In the genomic region with DNA sequence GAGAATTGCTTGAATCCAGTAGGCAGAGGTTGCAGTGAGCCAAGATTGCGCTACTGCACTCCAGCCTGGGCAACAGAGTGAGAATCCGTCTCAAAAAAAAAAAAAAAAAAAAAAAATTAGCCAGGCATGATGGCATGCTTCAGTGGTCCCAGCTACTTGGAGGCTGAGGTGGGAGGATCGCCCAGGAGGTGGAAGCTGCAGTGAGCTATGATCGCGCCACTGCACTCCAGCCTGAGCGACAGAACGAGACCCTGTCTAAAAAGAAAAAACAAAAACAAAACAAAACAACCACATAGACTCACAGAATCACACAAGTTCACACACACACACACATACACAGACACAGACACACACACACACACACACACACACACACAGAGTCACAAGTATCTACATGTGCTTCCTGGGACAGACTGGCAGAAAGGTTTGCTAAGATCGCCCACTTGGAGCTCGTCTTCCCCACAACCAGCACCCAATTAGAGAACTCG, we compare ENCODE assay signal across 8 cellular contexts. TPM values are rescaled to one million over a fixed set of nuclear protein-coding genes. Genes with fewer than 3 reads are reported as not detected.
A peak's percentile ranks its signal among the peaks of the same experiment; 100 is the strongest.
DNase-seq lines count a peak whose midpoint lies in the region; ATAC-seq and TF ChIP-seq lines count a peak whose summit lies in the region.
"Not testable (repeated sequence)": the region's sequence is repeated elsewhere in the genome, so short reads cannot be mapped to it uniquely, and the experiment has no call there.
"Had no signal": no experiment of that assay in that cellular context is flagged by ENCODE, and none has a peak within 500 bp of the region (broad histone marks: within the 10 kb centered on the region; RNA-seq: fewer than 3 reads in every experiment).

No MANE protein-coding gene starts in this region.

- ATAC-seq in activated CD4-positive, alpha-beta T cell treated with anti-CD3 and anti-CD28 coated beads for 36 hours, result not testable (repeated sequence)

- H3K9me3 Mint-ChIP-seq in activated CD4-positive, alpha-beta T cell treated with anti-CD3 and anti-CD28 coated beads for 36 hours (ENCODE audit: low read depth); brain; mesothelial cell of epicardium: not testable (repeated sequence)

- peak overlapping the region; percentile 90 for H3K27ac Mint-ChIP-seq in activated CD4-positive, alpha-beta T cell treated with anti-CD3 and anti-CD28 coated beads for 36 hours
- H3K27ac Mint-ChIP-seq in brain (peak overlapping the region; percentile 83 to 95 (median 91)), mesothelial cell of epicardium (peak overlapping the region; percentile 84)

- TF ChIP-seq CTCF in brain (conservative IDR thresholded peaks at IDR 0.05); fibroblast of pulmonary artery (IDR thresholded peaks at IDR 0.05; ENCODE audit: low read length, missing control alignments); mesothelial cell of epicardium (IDR thresholded peaks at IDR 0.05; ENCODE audit: unreplicated experiment): not testable (repeated sequence)

- H3K4me3 ChIP-seq in GM08714 (ENCODE audit: low read length), result peak overlapping the region; percentile 34; the same call in 1 of the 2 replicates
- peak overlapping the region; percentile 94 for H3K4me3 ChIP-seq in MG63
- peak overlapping the region; percentile 19 for H3K4me3 ChIP-seq in fibroblast of pulmonary artery (replicated peaks; ENCODE audit: low read depth, low read length)
- peak overlapping the region; percentile 25 for H3K4me3 ChIP-seq in skeletal muscle cell (ENCODE audit: low read depth, low read length)

- POLR2A ChIA-PET in activated CD4-positive, alpha-beta T cell treated with anti-CD3 and anti-CD28 coated beads for 36 hours (lab: Charles Lee), result interaction anchor here (0.6 to 1.8 kb wide), 9 partner anchors 9 to 99 kb away, joined by 3 to 9 read pairs (median 4); partner anchors contain the start of genes DNASE2, FARSA and JUNB

- not testable (repeated sequence) for DNase-seq in MG63; activated CD4-positive, alpha-beta T cell treated with anti-CD3 and anti-CD28 coated beads for 36 hours; fibroblast of pulmonary artery (ENCODE audit: low read depth); mesothelial cell of epicardium (ENCODE audit: low spot score in 2 of 2, unreplicated experiment in 2 of 2); skeletal muscle cell (ENCODE audit: low read depth)

- intact Hi-C loops in activated CD4-positive, alpha-beta T cell treated with anti-CD3 and anti-CD28 coated beads for 36 hours (cut with DNase I, micrococcal nuclease), result loop anchor here (1.0 to 2.0 kb wide), 3 partner anchors 55 to 228 kb away; partner anchors contain the start of genes NACC1 (in 1 of the 2) and RAD23A (in 1 of the 2)

- not testable (repeated sequence) for H3K27me3 Mint-ChIP-seq in activated CD4-positive, alpha-beta T cell treated with anti-CD3 and anti-CD28 coated beads for 36 hours
- H3K27me3 Mint-ChIP-seq in brain (peaks cover 39% of the 10 kb centered on the region), mesothelial cell of epicardium (ENCODE audit: low read depth) (peaks cover 22% of the 10 kb centered on the region)

- peaks cover 13% of the 10 kb centered on the region for H3K36me3 Mint-ChIP-seq in activated CD4-positive, alpha-beta T cell treated with anti-CD3 and anti-CD28 coated beads for 36 hours (ENCODE audit: low read depth)
- H3K36me3 Mint-ChIP-seq in brain, mesothelial cell of epicardium: not testable (repeated sequence)

- peak overlapping the region; percentile 100 for H3K4me3 Mint-ChIP-seq in activated CD4-positive, alpha-beta T cell treated with anti-CD3 and anti-CD28 coated beads for 36 hours
- H3K4me3 Mint-ChIP-seq in brain (peak overlapping the region; percentile 96 to 99 (median 99)), mesothelial cell of epicardium (peak overlapping the region; percentile 91)

- H3K4me1 Mint-ChIP-seq in activated CD4-positive, alpha-beta T cell treated with anti-CD3 and anti-CD28 coated beads for 36 hours, result peaks cover 18% of the 10 kb centered on the region
- H3K4me1 Mint-ChIP-seq in brain (peaks cover 25% of the 10 kb centered on the region), mesothelial cell of epicardium (peaks cover 22% of the 10 kb centered on the region)

- H3K36me3 ChIP-seq in MG63, result peaks cover 13% of the 10 kb centered on the region

- not testable (repeated sequence) for H3K9me3 ChIP-seq in MG63

- peaks cover 22% of the 10 kb centered on the region for H3K27me3 ChIP-seq in MG63

- CTCF ChIA-PET in activated CD4-positive, alpha-beta T cell treated with anti-CD3 and anti-CD28 coated beads for 36 hours (lab: Charles Lee), result interaction anchor here (0.5 to 2.2 kb wide), 16 partner anchors 9 to 1137 kb away, joined by 3 to 11 read pairs (median 4); partner anchors contain the start of gene DNASE2

RNA-seq across cellular contexts. Expression of gene GCDH, which starts 0.6 kb away (rescaled TPM):
- 44.1 and 86.8 TPM in 2 replicates for total RNA-seq in MG63 (2014; rRNA removed; shearing (Covaris generic); ENCODE audit: low replicate concordance)
- 10 to 100 TPM; 36.2 to 41.1 TPM for total RNA-seq in activated CD4-positive, alpha-beta T cell treated with anti-CD3 and anti-CD28 coated beads for 36 hours
- 54.4 TPM for polyA plus RNA-seq in brain (ENCODE audit: insufficient read depth, low read depth, low replicate concordance)
- 29.7 to 31.5 TPM (median 30.2 TPM) in 3 replicates for total RNA-seq in mesothelial cell of epicardium

RNA-seq across cellular contexts. Expression of gene KLF1, which starts 3.3 kb away (rescaled TPM):
- not detected in 2 replicates for total RNA-seq in MG63 (2014; rRNA removed; shearing (Covaris generic); ENCODE audit: low replicate concordance)
- total RNA-seq in activated CD4-positive, alpha-beta T cell treated with anti-CD3 and anti-CD28 coated beads for 36 hours, result under 1 TPM; 0.18 to 0.37 TPM
- polyA plus RNA-seq in brain (ENCODE audit: insufficient read depth, low read depth, low replicate concordance), result 1.3 TPM
- total RNA-seq in mesothelial cell of epicardium, result 0.13 TPM in 1 of 3 replicates, not detected in the others
- total RNA-seq: kidney epithelial cell had no signal

RNA-seq across cellular contexts. Expression of gene DNASE2, which starts 9.1 kb away (rescaled TPM):
- total RNA-seq in MG63 (2014; rRNA removed; shearing (Covaris generic); ENCODE audit: low replicate concordance), result 23.1 and 38.1 TPM in 2 replicates
- total RNA-seq in activated CD4-positive, alpha-beta T cell treated with anti-CD3 and anti-CD28 coated beads for 36 hours, result 10 to 100 TPM; 22.5 to 24.3 TPM
- 56.9 TPM for polyA plus RNA-seq in brain (ENCODE audit: insufficient read depth, low read depth, low replicate concordance)
- 20.4 to 23.6 TPM (median 23.5 TPM) in 3 replicates for total RNA-seq in mesothelial cell of epicardium

RNA-seq across cellular contexts. Expression of gene SYCE2, which starts 28.8 kb away (rescaled TPM):
- 1.7 and 2.4 TPM in 2 replicates for total RNA-seq in MG63 (2014; rRNA removed; shearing (Covaris generic); ENCODE audit: low replicate concordance)
- total RNA-seq in activated CD4-positive, alpha-beta T cell treated with anti-CD3 and anti-CD28 coated beads for 36 hours, result 1 to 10 TPM; 2.7 to 3.5 TPM
- polyA plus RNA-seq in brain (ENCODE audit: insufficient read depth, low read depth, low replicate concordance), result 7.6 TPM
- total RNA-seq in mesothelial cell of epicardium, result 0.86 to 0.98 TPM (median 0.97 TPM) in 3 replicates

RNA-seq across cellular contexts. Expression of gene FARSA, which starts 43.2 kb away (rescaled TPM):
- 184 and 410 TPM in 2 replicates for total RNA-seq in MG63 (2014; rRNA removed; shearing (Covaris generic); ENCODE audit: low replicate concordance)
- 100 to 1,000 TPM; 120 to 142 TPM for total RNA-seq in activated CD4-positive, alpha-beta T cell treated with anti-CD3 and anti-CD28 coated beads for 36 hours
- polyA plus RNA-seq in brain (ENCODE audit: insufficient read depth, low read depth, low replicate concordance), result 156 TPM
- total RNA-seq in mesothelial cell of epicardium, result 54.5 to 58.4 TPM (median 58.3 TPM) in 3 replicates

Comparison
In these comparisons a context has a peak if more than half of its experiments do, and no peak if none do; other contexts are left out.
1. H3K4me3 ChIP-seq: peak in every context shown above with its lines; median percentile 94 in MG63; 34 in GM08714; 25 in skeletal muscle cell; 19 in fibroblast of pulmonary artery.